Comparison of ENCODE assay signal across 8 cellular contexts in genomic region chr14:55028476-55028875, GRCh38. TPM values are rescaled to one million over a fixed set of nuclear protein-coding genes. Genes with fewer than 3 reads are reported as not detected.
DNase-seq lines count a peak whose midpoint lies in the region; ATAC-seq, FAIRE-seq and TF ChIP-seq lines count a peak whose summit lies in the region.

No MANE protein-coding gene starts in this region.

- DNase-seq in BJ (ENCODE audit: low read depth) (no peak), HTR-8/SVneo (ENCODE audit: insufficient read length, low spot score) (no peak), K562 (ENCODE audit: extremely low read depth in 1 of 4, low spot score in 3 of 4) (no peak), KG1 (lab: John Stamatoyannopoulos, UW) (no peak), NCI-H524 (lab: John Stamatoyannopoulos, UW) (no peak)
- no peak for DNase-seq in stimulated activated naive CD4-positive, alpha-beta T cell treated with Interleukin-2 at 50 U/mL for 16 hours (lab: John Stamatoyannopoulos, UW)

- no peak for TF ChIP-seq RAD21 in K562 (CRISPR knock-in tag; conservative IDR thresholded peaks at IDR 0.05 in 1 of 2, IDR thresholded peaks at IDR 0.05 in 1 of 2)

- H3K4me1 ChIP-seq in K562 (replicated peaks in 1 of 2; ENCODE audit: control insufficient read depth in 2 of 2, insufficient read depth in 2 of 2, low read length in 2 of 2) (peaks cover 0 to 9% of the 10 kb centered on the region in 2 experiments; a peak in 2 of 5 replicates), mucosa of rectum (ENCODE audit: control insufficient read depth in 2 of 2, insufficient read depth in 2 of 2, low read length in 2 of 2) (peaks cover 8 to 17% of the 10 kb centered on the region in 2 donors)

- peak overlapping the region; percentile 95 for H3K4me2 ChIP-seq in K562 (ENCODE audit: insufficient read depth, low read length)

- H3K9ac ChIP-seq in K562 (ENCODE audit: insufficient read depth in 1 of 2, low read depth in 2 of 2, low read length in 2 of 2) (peak overlapping the region in 1 of 2 experiments; percentile 96; a peak in 2 of 4 replicates), mucosa of rectum (ENCODE audit: low read depth in 1 of 2, low read length in 2 of 2) (peak overlapping the region in 1 of 2 donors; percentile 67)

- BruUV-seq in K562 (replicated peaks; lab: Mats Ljungman, UMichigan): no TSS peak

- peaks cover 83% of the 10 kb centered on the region for H3K79me2 ChIP-seq in K562 (ENCODE audit: control insufficient read depth, insufficient read depth, low read length)

- TF ChIP-seq POLR2A in K562 (conservative IDR thresholded peaks at IDR 0.05): no peak

- H3K4me3 ChIP-seq in BJ (ENCODE audit: low read depth, low read length): peak overlapping the region; percentile 82
- peak overlapping the region; percentile 93 for H3K4me3 ChIP-seq in K562
- peak overlapping the region; percentile 75 to 97 for H3K4me3 ChIP-seq in mucosa of rectum (ENCODE audit: low read length in 2 of 2)

- no peak for TF ChIP-seq EP300 in K562 (IDR thresholded peaks at IDR 0.05; ENCODE audit: low read length)

- ATAC-seq in K562 (no peak), HG03108 (IDR thresholded peaks at IDR 0.05; ENCODE audit: unreplicated experiment) (no peak)

- H4K20me1 ChIP-seq in K562 (replicated peaks; ENCODE audit: control insufficient read depth, insufficient read depth, low read length): 0 out of 2 replicates have a peak, but pooled peaks cover 4% of the 10 kb centered on the region

- H3K27ac ChIP-seq in K562 (ENCODE audit: extremely low read depth, low read depth, low read length): peak overlapping the region; percentile 86; the same call in 1 of the 3 replicates
- H3K27ac ChIP-seq in mucosa of rectum (ENCODE audit: low read depth in 2 of 2, low read length in 2 of 2): no peak overlapping the region

- whole genome bisulfite sequencing in K562 (ENCODE audit: insufficient coverage, low coverage, missing lambda C conversion rate): 5% methylated on average over 4 of the region's 4 CpGs

- POLR2A ChIA-PET in BJ (lab: Charles Lee): interaction anchor here (0.5 to 0.7 kb wide), 2 partner anchors 114 to 184 kb away, joined by 3 to 4 read pairs; no protein-coding TSS in a partner anchor
- POLR2A ChIA-PET in K562 (lab: Yijun Ruan, JAX): interaction anchor here (0.7 to 1.5 kb wide), 4 partner anchors 18 to 374 kb away, joined by 3 to 6 read pairs (median 4); partner anchors contain the start of gene MAPK1IP1L

- in situ Hi-C loops in K562 (cut with MboI): no loop called here

- no peak for TF ChIP-seq CTCF in BJ (IDR thresholded peaks at IDR 0.05; ENCODE audit: insufficient read depth, low read depth, low read length)
- no peak for TF ChIP-seq CTCF in K562 (IDR thresholded peaks at IDR 0.05 in 2 of 3, conservative IDR thresholded peaks at IDR 0.05 in 1 of 3; ENCODE audit: insufficient read depth in 2 of 3, low read depth in 1 of 3, low read length in 3 of 3)

- CTCF ChIA-PET in BJ (lab: Yijun Ruan, JAX) (interaction anchor here (5.8 kb wide), 1 partner anchor 23 kb away, joined by 22 read pairs; the partner anchor contains the start of gene MAPK1IP1L), K562 (lab: Yijun Ruan, JAX; ENCODE audit: low intra/inter-chr PET ratio) (no interaction called here)

- H2AFZ ChIP-seq in K562 (ENCODE audit: low read depth, low read length): no peak overlapping the region

- H3K9me3 ChIP-seq in K562 (replicated peaks; ENCODE audit: control insufficient read depth, insufficient read depth, low read depth, low read length) (no peaks in the 10 kb centered on the region), mucosa of rectum (ENCODE audit: control insufficient read depth in 2 of 2, low read length in 2 of 2) (no peaks in the 10 kb centered on the region)

- H3K9me1 ChIP-seq in K562 (ENCODE audit: control insufficient read depth, insufficient read depth, low read length): peaks cover under 1% of the 10 kb centered on the region

- peak; percentile 9 for FAIRE-seq in HTR-8/SVneo (lab: Jason Lieb, UNC)
- FAIRE-seq in K562 (lab: Jason Lieb, UNC): no peak

- no peaks in the 10 kb centered on the region for H3K27me3 ChIP-seq in BJ (ENCODE audit: control insufficient read depth, insufficient read depth, low read length)
- H3K27me3 ChIP-seq in K562 (ENCODE audit: control insufficient read depth in 2 of 2, insufficient read depth in 2 of 2, low read length in 2 of 2): no peaks in the 10 kb centered on the region
- H3K27me3 ChIP-seq in mucosa of rectum (ENCODE audit: control insufficient read depth in 2 of 2, insufficient read depth in 2 of 2, low read length in 2 of 2): no peaks in the 10 kb centered on the region

- intact Hi-C loops in K562 (cut with micrococcal nuclease): no loop called here

- H3K36me3 ChIP-seq in BJ (ENCODE audit: control insufficient read depth, insufficient read depth, low read length) (no peaks in the 10 kb centered on the region), K562 (ENCODE audit: control insufficient read depth, insufficient read depth, low read length) (peaks cover 22% of the 10 kb centered on the region; the same call in 2 of the 3 replicates), mucosa of rectum (ENCODE audit: control insufficient read depth in 2 of 2, insufficient read depth in 2 of 2, low read length in 2 of 2) (no peaks in the 10 kb centered on the region)

TF ChIP-seq in K562, 482 proteins besides CTCF, POLR2A, EP300 and RAD21 (continues in another document):
- TF ChIP-seq MBD2 (IDR thresholded peaks at IDR 0.05; ENCODE audit: borderline replicate concordance, low read depth): no peak
- TF ChIP-seq CEBPG (CRISPR knock-in tag; IDR thresholded peaks at IDR 0.05): no peak
- no peak for TF ChIP-seq CEBPG (tag; conservative IDR thresholded peaks at IDR 0.05 in 1 of 2, IDR thresholded peaks at IDR 0.05 in 1 of 2)

RNA-seq across cellular contexts. Expression of gene SOCS4, which starts 1.4 kb away (rescaled TPM):
- polyA plus RNA-seq in BJ (2011; rRNA removed) (3.0 and 6.2 TPM in 2 replicates), K562 (2011; rRNA removed) (10.8 and 11.7 TPM in 2 replicates), K562 (2014; fragmentation: Illumina TruSeq; extraction: Trizol) (8.6 and 9.9 TPM in 2 replicates), K562 (2014; fragmentation: Nextera tagmentation; extraction: Ambion mirVana) (1 to 10 TPM; 2.6 to 2.9 TPM), K562 (2014; rRNA removed) (8.0 and 8.1 TPM in 2 replicates)
- 17.8 and 20.8 TPM in 2 replicates for polyA minus RNA-seq in BJ (2011; rRNA and poly(A)+ RNA removed)
- 4.1 and 15.7 TPM in 2 replicates for total RNA-seq in K562 (2011; cell fraction: chromatin; rRNA removed; ENCODE audit: low replicate concordance)
- total RNA-seq in K562 (2011; cell fraction: nucleolus; rRNA removed): 2.5 and 3.8 TPM in 2 replicates
- total RNA-seq in K562 (2011; cell fraction: nucleoplasm; rRNA removed): 8.5 and 15.8 TPM in 2 replicates
- total RNA-seq in K562 (2014; rRNA removed) (5.5 and 6.8 TPM in 2 replicates), K562 (2014; rRNA removed; fragmentation: Illumina TruSeq; extraction: Trizol) (12.7 and 14.9 TPM in 2 replicates), K562 (2015; rRNA removed; fragmentation: Illumina TruSeq; extraction: Trizol) (10.3 and 12.4 TPM in 2 replicates), K562 (2021) (9.7 and 10.9 TPM in 2 replicates)
- 2.1 and 5.5 TPM in 2 replicates for polyA plus RNA-seq in K562 (2011; cell fraction: cytosol; rRNA removed)
- polyA plus RNA-seq in K562 (2011; cell fraction: nucleus; rRNA removed): 5.1 and 5.8 TPM in 2 replicates
- polyA plus RNA-seq in K562 (2012): 5.4 and 7.4 TPM in 2 replicates
- 9.6 and 13.8 TPM in 2 replicates for polyA minus RNA-seq in K562 (2011; rRNA and poly(A)+ RNA removed)
- polyA minus RNA-seq in K562 (2011; cell fraction: cytosol; rRNA and poly(A)+ RNA removed): 3.4 and 4.2 TPM in 2 replicates
- polyA minus RNA-seq in K562 (2011; cell fraction: nucleus; rRNA and poly(A)+ RNA removed): 3.9 and 7.3 TPM in 2 replicates

RNA-seq across cellular contexts. Expression of gene WDHD1, which starts 1.6 kb away (rescaled TPM):
- 2.6 and 5.4 TPM in 2 replicates for polyA plus RNA-seq in BJ (2011; rRNA removed)
- 4.1 and 4.3 TPM in 2 replicates for polyA minus RNA-seq in BJ (2011; rRNA and poly(A)+ RNA removed)
- total RNA-seq in K562 (2011; cell fraction: chromatin; rRNA removed; ENCODE audit: low replicate concordance): 23.2 and 65.5 TPM in 2 replicates
- total RNA-seq in K562 (2011; cell fraction: nucleolus; rRNA removed): 10.3 and 11.7 TPM in 2 replicates
- 20.5 and 21.0 TPM in 2 replicates for total RNA-seq in K562 (2011; cell fraction: nucleoplasm; rRNA removed)
- total RNA-seq in K562 (2014; rRNA removed): 18.0 and 19.3 TPM in 2 replicates
- total RNA-seq in K562 (2014; rRNA removed; fragmentation: Illumina TruSeq; extraction: Trizol): 36.1 and 46.2 TPM in 2 replicates
- total RNA-seq in K562 (2015; rRNA removed; fragmentation: Illumina TruSeq; extraction: Trizol): 27.1 and 30.0 TPM in 2 replicates
- total RNA-seq in K562 (2021): 34.1 and 40.5 TPM in 2 replicates
- polyA plus RNA-seq in K562 (2011; rRNA removed): 25.8 and 39.1 TPM in 2 replicates
- polyA plus RNA-seq in K562 (2011; cell fraction: cytosol; rRNA removed): 6.4 and 11.3 TPM in 2 replicates
- polyA plus RNA-seq in K562 (2011; cell fraction: nucleus; rRNA removed): 12.5 and 12.8 TPM in 2 replicates
- polyA plus RNA-seq in K562 (2012): 14.8 and 18.4 TPM in 2 replicates
- 25.0 and 30.8 TPM in 2 replicates for polyA plus RNA-seq in K562 (2014; fragmentation: Illumina TruSeq; extraction: Trizol)
- polyA plus RNA-seq in K562 (2014; fragmentation: Nextera tagmentation; extraction: Ambion mirVana): 10 to 100 TPM; 11.7 to 20.4 TPM
- polyA plus RNA-seq in K562 (2014; rRNA removed): 24.0 and 25.2 TPM in 2 replicates
- 85.5 and 88.2 TPM in 2 replicates for polyA minus RNA-seq in K562 (2011; rRNA and poly(A)+ RNA removed)
- 18.1 and 24.5 TPM in 2 replicates for polyA minus RNA-seq in K562 (2011; cell fraction: cytosol; rRNA and poly(A)+ RNA removed)
- 16.3 and 25.2 TPM in 2 replicates for polyA minus RNA-seq in K562 (2011; cell fraction: nucleus; rRNA and poly(A)+ RNA removed)

RNA-seq across cellular contexts. Expression of gene MAPK1IP1L, which starts 23.0 kb away (rescaled TPM):
- 56.4 and 90.0 TPM in 2 replicates for polyA plus RNA-seq in BJ (2011; rRNA removed)
- polyA minus RNA-seq in BJ (2011; rRNA and poly(A)+ RNA removed): 186 and 315 TPM in 2 replicates
- 33.0 and 36.2 TPM in 2 replicates for total RNA-seq in K562 (2011; cell fraction: chromatin; rRNA removed; ENCODE audit: low replicate concordance)
- total RNA-seq in K562 (2011; cell fraction: nucleolus; rRNA removed): 9.7 and 9.9 TPM in 2 replicates
- total RNA-seq in K562 (2011; cell fraction: nucleoplasm; rRNA removed): 21.7 and 46.0 TPM in 2 replicates
- 30.2 and 32.7 TPM in 2 replicates for total RNA-seq in K562 (2014; rRNA removed)
- total RNA-seq in K562 (2014; rRNA removed; fragmentation: Illumina TruSeq; extraction: Trizol): 39.7 and 40.5 TPM in 2 replicates
- total RNA-seq in K562 (2015; rRNA removed; fragmentation: Illumina TruSeq; extraction: Trizol): 43.1 and 49.8 TPM in 2 replicates
- 75.8 and 76.5 TPM in 2 replicates for total RNA-seq in K562 (2021)
- 35.9 and 47.3 TPM in 2 replicates for polyA plus RNA-seq in K562 (2011; rRNA removed)
- 144 and 246 TPM in 2 replicates for polyA plus RNA-seq in K562 (2011; cell fraction: cytosol; rRNA removed)
- polyA plus RNA-seq in K562 (2011; cell fraction: nucleus; rRNA removed): 37.9 and 69.7 TPM in 2 replicates
- polyA plus RNA-seq in K562 (2012): 43.8 and 70.2 TPM in 2 replicates
- polyA plus RNA-seq in K562 (2014; fragmentation: Illumina TruSeq; extraction: Trizol): 99.4 and 104 TPM in 2 replicates
- 10 to 100 TPM; 54.6 to 96.8 TPM for polyA plus RNA-seq in K562 (2014; fragmentation: Nextera tagmentation; extraction: Ambion mirVana)
- 41.5 and 47.9 TPM in 2 replicates for polyA plus RNA-seq in K562 (2014; rRNA removed)
- polyA minus RNA-seq in K562 (2011; rRNA and poly(A)+ RNA removed): 45.7 and 71.6 TPM in 2 replicates
- polyA minus RNA-seq in K562 (2011; cell fraction: cytosol; rRNA and poly(A)+ RNA removed): 118 and 162 TPM in 2 replicates
- polyA minus RNA-seq in K562 (2011; cell fraction: nucleus; rRNA and poly(A)+ RNA removed): 11.0 and 13.3 TPM in 2 replicates
